In genomic region chr11:123054301-123055065, GRCh38 we compare ENCODE assay signal across 1 cellular context.
TF ChIP-seq lines count a peak whose summit lies in the region.

No MANE protein-coding gene starts in this region.

TF ChIP-seq in HepG2, 621 proteins besides CTCF, POLR2A, EP300 and RAD21 (continued from another document):
- TF ChIP-seq DZIP1 (CRISPR knock-in tag; IDR thresholded peaks at IDR 0.05) (no peak), POLR2AphosphoS5 (IDR thresholded peaks at IDR 0.05; ENCODE audit: low read depth, low read length) (0 out of 2 replicates have a peak, but pooled peaks have one; percentile 55)
